ENCODE assay signal across 11 cellular contexts in genomic region chr17:60141111-60142018, GRCh38. TPM values are rescaled to one million over a fixed set of nuclear protein-coding genes. Genes with fewer than 3 reads are reported as not detected.
DNase-seq lines count a peak whose midpoint lies in the region; TF ChIP-seq lines count a peak whose summit lies in the region.
"Had no signal": no experiment of that assay in that cellular context is flagged by ENCODE, and none has a peak within 500 bp of the region (broad histone marks: within the 10 kb centered on the region; RNA-seq: fewer than 3 reads in every experiment).

No MANE protein-coding gene starts in this region.

- H3K4me3 ChIP-seq in WERI-Rb-1 (ENCODE audit: low read depth, low read length): no peak overlapping the region
- H3K4me3 ChIP-seq in iPS-11a (ENCODE audit: low read depth, low read length): peak overlapping the region; percentile 14
- no peak overlapping the region for H3K4me3 ChIP-seq in skeletal muscle satellite cell (ENCODE audit: low read length)
- H3K4me3 ChIP-seq: sigmoid colon had no signal

- H3K4me3 Mint-ChIP-seq in activated naive CD4-positive, alpha-beta T cell treated with anti-CD3 and anti-CD28 coated beads, Interleukin-2, amount 50 U/mL, for 24 hours: peak overlapping the region; percentile 15

- H3K27me3 Mint-ChIP-seq in activated naive CD4-positive, alpha-beta T cell treated with anti-CD3 and anti-CD28 coated beads, Interleukin-2, amount 50 U/mL, for 24 hours: peaks cover 49% of the 10 kb centered on the region

- H3K4me2 ChIP-seq in skeletal muscle satellite cell (ENCODE audit: low read length): peak overlapping the region; percentile 45

- DNase-seq in activated naive CD4-positive, alpha-beta T cell treated with anti-CD3 and anti-CD28 coated beads, Interleukin-2, amount 50 U/mL, for 16 hours: no peak
- DNase-seq in WERI-Rb-1 (no peak), DMS79 (lab: John Stamatoyannopoulos, UW) (no peak), NCI-H1436 treated with DMSO at 0.1 percent for 48 hours (lab: John Stamatoyannopoulos, UW) (no peak), NCI-H2171 treated with DMSO at 0.1 percent for 48 hours (lab: John Stamatoyannopoulos, UW) (no peak)
- DNase-seq: heart right ventricle, KG1, sigmoid colon had no signal

- H3K9me3 Mint-ChIP-seq in activated naive CD4-positive, alpha-beta T cell treated with anti-CD3 and anti-CD28 coated beads, Interleukin-2, amount 50 U/mL, for 24 hours: no peaks in the 10 kb centered on the region

- H3K4me1 ChIP-seq in skeletal muscle satellite cell (ENCODE audit: control insufficient read depth, insufficient read depth, low read length): peaks cover 24% of the 10 kb centered on the region

- H3K27me3 ChIP-seq in WERI-Rb-1 (ENCODE audit: insufficient read depth, low read depth, severe bottlenecking): no peaks in the 10 kb centered on the region
- H3K27me3 ChIP-seq in skeletal muscle satellite cell (ENCODE audit: control insufficient read depth, insufficient read depth, low read length): peaks cover 57% of the 10 kb centered on the region

- no peaks in the 10 kb centered on the region for H3K36me3 Mint-ChIP-seq in activated naive CD4-positive, alpha-beta T cell treated with anti-CD3 and anti-CD28 coated beads, Interleukin-2, amount 50 U/mL, for 24 hours

- no peak overlapping the region for H3K27ac Mint-ChIP-seq in activated naive CD4-positive, alpha-beta T cell treated with anti-CD3 and anti-CD28 coated beads, Interleukin-2, amount 50 U/mL, for 24 hours

- TF ChIP-seq CTCF in WERI-Rb-1 (IDR thresholded peaks at IDR 0.05; ENCODE audit: low read depth, low read length): no peak

- no peaks in the 10 kb centered on the region for H3K36me3 ChIP-seq in WERI-Rb-1
- no peaks in the 10 kb centered on the region for H3K36me3 ChIP-seq in skeletal muscle satellite cell (ENCODE audit: insufficient read depth, low read length)
- H3K36me3 ChIP-seq: heart right ventricle, sigmoid colon had no signal

- H3K4me1 Mint-ChIP-seq in activated naive CD4-positive, alpha-beta T cell treated with anti-CD3 and anti-CD28 coated beads, Interleukin-2, amount 50 U/mL, for 24 hours: peaks cover 24% of the 10 kb centered on the region

- peak overlapping the region; percentile 53 for H3K27ac ChIP-seq in WERI-Rb-1
- H3K27ac ChIP-seq: sigmoid colon had no signal

- peaks cover 9% of the 10 kb centered on the region for H3K9me3 ChIP-seq in WERI-Rb-1 (ENCODE audit: severe bottlenecking)
- H3K9me3 ChIP-seq in skeletal muscle satellite cell (replicated peaks; ENCODE audit: low read length): no peaks in the 10 kb centered on the region
- H3K9me3 ChIP-seq: heart right ventricle, sigmoid colon had no signal

- H3K9ac ChIP-seq in skeletal muscle satellite cell (ENCODE audit: low read depth, low read length): no peak overlapping the region

RNA-seq across cellular contexts. Expression of gene CA4, which starts 8.4 kb away (rescaled TPM):
- not detected in 2 replicates for total RNA-seq in skeletal muscle satellite cell (2012; rRNA removed)
